In the genomic region with DNA sequence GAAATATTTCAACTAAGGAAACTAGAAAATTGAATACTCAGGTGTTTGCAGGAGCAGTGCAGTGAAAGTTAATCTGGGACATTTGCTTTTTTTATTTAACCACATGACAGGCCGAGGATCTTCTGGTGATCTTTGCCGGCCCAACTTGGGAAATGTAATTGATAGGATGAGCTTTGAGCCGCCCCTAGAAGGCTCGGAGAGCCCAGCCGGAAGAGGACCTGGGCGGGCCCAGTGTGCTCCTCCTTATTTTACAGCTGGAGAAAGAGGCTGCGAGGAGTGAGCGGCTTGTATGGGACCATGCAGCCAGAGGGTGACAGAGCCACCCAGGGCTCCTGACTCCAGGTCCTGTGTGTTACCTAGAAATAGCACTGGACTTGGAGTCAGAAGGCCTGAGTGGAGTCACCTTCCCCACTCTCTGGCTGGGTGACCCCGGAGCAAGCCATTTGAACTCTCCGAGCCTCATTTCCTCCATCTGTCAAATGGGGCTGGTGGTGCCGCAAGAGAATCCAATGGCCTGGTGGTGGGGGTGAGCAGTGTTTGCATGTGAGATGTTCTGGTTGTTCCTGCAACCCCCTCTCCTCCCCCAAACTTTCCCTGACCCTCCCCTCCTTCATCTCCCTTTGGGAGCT, we compare ENCODE assay signal across 8 cellular contexts. TPM values are rescaled to one million over a fixed set of nuclear protein-coding genes. Genes with fewer than 3 reads are reported as not detected.
DNase-seq lines count a peak whose midpoint lies in the region; ATAC-seq and TF ChIP-seq lines count a peak whose summit lies in the region.

No MANE protein-coding gene starts in this region.

- DNase-seq in HEK293T (ENCODE audit: extremely low spot score): peak; percentile 25
- peak; percentile 42 for DNase-seq in WERI-Rb-1
- peak; percentile 58 for DNase-seq in left ventricle myocardium inferior
- no peak for DNase-seq in NCI-H1930 (lab: John Stamatoyannopoulos, UW)
- DNase-seq in germinal center (ENCODE audit: low spot score): no peak
- no peak for DNase-seq in NCI-H2029 (lab: John Stamatoyannopoulos, UW)

- intact Hi-C loops in left ventricle myocardium inferior (cut with micrococcal nuclease): no loop called here

- H3K27ac ChIP-seq in WERI-Rb-1: no peak overlapping the region
- H3K27ac ChIP-seq in left ventricle myocardium inferior (replicated peaks): peak overlapping the region; percentile 95
- peak overlapping the region; percentile 95 for H3K27ac ChIP-seq in rectal smooth muscle tissue (ENCODE audit: low read depth, low read length)

- peak overlapping the region; percentile 61 for H3K9ac ChIP-seq in rectal smooth muscle tissue (ENCODE audit: low read length)

- peak overlapping the region; percentile 71 for H3K4me3 ChIP-seq in WERI-Rb-1 (ENCODE audit: low read depth, low read length)
- peak overlapping the region; percentile 92 for H3K4me3 ChIP-seq in left ventricle myocardium inferior
- peak overlapping the region; percentile 88 for H3K4me3 ChIP-seq in rectal smooth muscle tissue (ENCODE audit: low read length)

- H3K27me3 ChIP-seq in WERI-Rb-1 (ENCODE audit: insufficient read depth, low read depth, severe bottlenecking) (peaks cover 18% of the 10 kb centered on the region), left ventricle myocardium inferior (ENCODE audit: low read depth) (no peaks in the 10 kb centered on the region), rectal smooth muscle tissue (ENCODE audit: control insufficient read depth, insufficient read depth, low read length) (no peaks in the 10 kb centered on the region)

- POLR2A ChIA-PET in HEK293T (lab: Yijun Ruan, JAX): interaction anchor here (0.9 to 1.9 kb wide), 10 partner anchors 11 to 388 kb away, joined by 3 to 5 read pairs (median 4); partner anchors contain the start of genes GRPEL2 and SLC26A2

- CTCF ChIA-PET in HEK293T (lab: Yijun Ruan, JAX): interaction anchor here (0.6 to 2.2 kb wide), 3 partner anchors 35 to 96 kb away, joined by 3 to 7 read pairs (median 5); no protein-coding TSS in a partner anchor

- no peaks in the 10 kb centered on the region for H3K9me3 ChIP-seq in WERI-Rb-1 (ENCODE audit: severe bottlenecking)
- H3K9me3 ChIP-seq in left ventricle myocardium inferior (replicated peaks): no peaks in the 10 kb centered on the region

- H3K36me3 ChIP-seq in WERI-Rb-1 (no peaks in the 10 kb centered on the region), left ventricle myocardium inferior (no peaks in the 10 kb centered on the region), rectal smooth muscle tissue (ENCODE audit: control insufficient read depth, insufficient read depth, low read length) (no peaks in the 10 kb centered on the region)

- ATAC-seq in HG03521 (IDR thresholded peaks at IDR 0.05; ENCODE audit: unreplicated experiment): no peak

- TF ChIP-seq CTCF in WERI-Rb-1 (IDR thresholded peaks at IDR 0.05; ENCODE audit: low read depth, low read length) (no peak), left ventricle myocardium inferior (IDR thresholded peaks at IDR 0.05; ENCODE audit: borderline replicate concordance) (peak; percentile 13)

- H3K4me1 ChIP-seq in left ventricle myocardium inferior: peaks cover 81% of the 10 kb centered on the region
- peaks cover 5% of the 10 kb centered on the region for H3K4me1 ChIP-seq in rectal smooth muscle tissue (ENCODE audit: control insufficient read depth, insufficient read depth, low read length)

TF ChIP-seq in HEK293T, 16 proteins besides CTCF, POLR2A, EP300 and RAD21:
- no peak for TF ChIP-seq FOXA1 (IDR thresholded peaks at IDR 0.05)
- TF ChIP-seq, protein P1, sequence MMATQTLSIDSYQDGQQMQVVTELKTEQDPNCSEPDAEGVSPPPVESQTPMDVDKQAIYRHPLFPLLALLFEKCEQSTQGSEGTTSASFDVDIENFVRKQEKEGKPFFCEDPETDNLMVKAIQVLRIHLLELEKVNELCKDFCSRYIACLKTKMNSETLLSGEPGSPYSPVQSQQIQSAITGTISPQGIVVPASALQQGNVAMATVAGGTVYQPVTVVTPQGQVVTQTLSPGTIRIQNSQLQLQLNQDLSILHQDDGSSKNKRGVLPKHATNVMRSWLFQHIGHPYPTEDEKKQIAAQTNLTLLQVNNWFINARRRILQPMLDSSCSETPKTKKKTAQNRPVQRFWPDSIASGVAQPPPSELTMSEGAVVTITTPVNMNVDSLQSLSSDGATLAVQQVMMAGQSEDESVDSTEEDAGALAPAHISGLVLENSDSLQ (IDR thresholded peaks at IDR 0.05): no peak
- TF ChIP-seq BHLHE40 (IDR thresholded peaks at IDR 0.05; ENCODE audit: borderline replicate concordance): no peak
- no peak for TF ChIP-seq HDGF (IDR thresholded peaks at IDR 0.05; ENCODE audit: borderline replicate concordance)
- TF ChIP-seq ELF4 (IDR thresholded peaks at IDR 0.05): no peak
- no peak for TF ChIP-seq ARNT (IDR thresholded peaks at IDR 0.05)
- TF ChIP-seq TARDBP (IDR thresholded peaks at IDR 0.05): no peak

RNA-seq across cellular contexts. Expression of gene PPARGC1B, which starts 2.5 kb away (rescaled TPM):
- total RNA-seq in left ventricle myocardium inferior: 28.4 TPM

Comparison
In these comparisons a context has a peak if more than half of its experiments do, and no peak if none do; other contexts are left out.
1. DNase-seq: peak in HEK293T (single experiment), WERI-Rb-1 (single experiment) and left ventricle myocardium inferior (single experiment); none in NCI-H1930 (0 of 2), germinal center (single experiment) and NCI-H2029 (single experiment).
2. Peak in every context shown above with its lines, with median percentiles within 50 percentile points of each other: H3K4me3 ChIP-seq.